Comparison of ENCODE assay signal across 8 cellular contexts in genomic region chr4:83010111-83010521, GRCh38. TPM values are rescaled to one million over a fixed set of nuclear protein-coding genes. Genes with fewer than 3 reads are reported as not detected.
DNase-seq lines count a peak whose midpoint lies in the region.

No MANE protein-coding gene starts in this region.

- CTCF ChIA-PET in activated naive CD4-positive, alpha-beta T cell treated with anti-CD3 and anti-CD28 coated beads, Interleukin-2, amount 10 ng/mL, durations not matched to agents 7 days and 5 days (lab: Charles Lee), result interaction anchor here (1.0 to 2.1 kb wide), 3 partner anchors 26 to 243 kb away, joined by 3 to 5 read pairs (median 4); no protein-coding TSS in a partner anchor

- H3K4me3 ChIP-seq in muscle layer of duodenum (ENCODE audit: low read depth in 1 of 2, low read length in 2 of 2), result peak overlapping the region; percentile 81 to 90

- peak overlapping the region; percentile 93 for H3K27ac Mint-ChIP-seq in activated naive CD4-positive, alpha-beta T cell treated with anti-CD3 and anti-CD28 coated beads, Interleukin-2, amount 10 ng/mL, durations not matched to agents 7 days and 5 days

- H3K36me3 Mint-ChIP-seq in activated naive CD4-positive, alpha-beta T cell treated with anti-CD3 and anti-CD28 coated beads, Interleukin-2, amount 10 ng/mL, durations not matched to agents 7 days and 5 days, result peaks cover 15% of the 10 kb centered on the region

- DNase-seq in activated naive CD4-positive, alpha-beta T cell treated with anti-CD3 and anti-CD28 coated beads, Interleukin-2, amount 10 ng/mL, durations not matched to agents 7 days and 5 days, result no peak
- no peak for DNase-seq in activated naive CD4-positive, alpha-beta T cell treated with Interleukin-2 at 50 U/mL for 16 hours
- peak; percentile 10 for DNase-seq in RPMI8226
- DNase-seq in dermis blood vessel endothelial cell, result peak; percentile 54
- DNase-seq in UCSD-AML1 (lab: John Stamatoyannopoulos, UW; ENCODE audit: unreplicated experiment), result no peak
- no peak for DNase-seq in effector CD4-positive, alpha-beta T cell
- no peak for DNase-seq in activated CD4-positive, alpha-beta T cell treated with anti-CD3 and anti-CD28 coated beads, Interleukin-2, amount 50 U/mL, for 4 hours

- no peaks in the 10 kb centered on the region for H3K27me3 ChIP-seq in muscle layer of duodenum (ENCODE audit: low read depth, low read length)

- peak overlapping the region; percentile 90 for H3K4me3 Mint-ChIP-seq in activated naive CD4-positive, alpha-beta T cell treated with anti-CD3 and anti-CD28 coated beads, Interleukin-2, amount 10 ng/mL, durations not matched to agents 7 days and 5 days

- H3K9me3 Mint-ChIP-seq in activated naive CD4-positive, alpha-beta T cell treated with anti-CD3 and anti-CD28 coated beads, Interleukin-2, amount 10 ng/mL, durations not matched to agents 7 days and 5 days, result no peaks in the 10 kb centered on the region

- peaks cover 15 to 25% of the 10 kb centered on the region in 2 donors for H3K4me1 ChIP-seq in muscle layer of duodenum (ENCODE audit: control insufficient read depth in 1 of 2, insufficient read depth in 2 of 2, low read length in 2 of 2)

- no peaks in the 10 kb centered on the region for H3K9me3 ChIP-seq in muscle layer of duodenum (ENCODE audit: control insufficient read depth in 1 of 2, low read length in 2 of 2)

- H3K27ac ChIP-seq in muscle layer of duodenum (ENCODE audit: low read length), result peak overlapping the region; percentile 83

- H3K4me1 Mint-ChIP-seq in activated naive CD4-positive, alpha-beta T cell treated with anti-CD3 and anti-CD28 coated beads, Interleukin-2, amount 10 ng/mL, durations not matched to agents 7 days and 5 days, result peaks cover 59% of the 10 kb centered on the region

- no peaks in the 10 kb centered on the region for H3K27me3 Mint-ChIP-seq in activated naive CD4-positive, alpha-beta T cell treated with anti-CD3 and anti-CD28 coated beads, Interleukin-2, amount 10 ng/mL, durations not matched to agents 7 days and 5 days

- H3K36me3 ChIP-seq in muscle layer of duodenum (ENCODE audit: control insufficient read depth in 1 of 2, insufficient read depth in 2 of 2, low read length in 2 of 2), result peaks cover 0 to 4% of the 10 kb centered on the region in 2 donors

RNA-seq across cellular contexts. Expression of gene LIN54, which starts 0.5 kb away (rescaled TPM):
- total RNA-seq in dermis blood vessel endothelial cell, result 10.9 and 16.9 TPM in 2 replicates

RNA-seq across cellular contexts. Expression of gene COPS4, which starts 24.9 kb away (rescaled TPM):
- 79.0 and 144 TPM in 2 replicates for total RNA-seq in dermis blood vessel endothelial cell

Comparison
In these comparisons a context has a peak if more than half of its experiments do, and no peak if none do; other contexts are left out.
1. DNase-seq: peak in RPMI8226 (single experiment) and dermis blood vessel endothelial cell (single experiment); none in activated naive CD4-positive, alpha-beta T cell treated with anti-CD3 and anti-CD28 coated beads, Interleukin-2, amount 10 ng/mL, durations not matched to agents 7 days and 5 days (single experiment), activated naive CD4-positive, alpha-beta T cell treated with Interleukin-2 at 50 U/mL for 16 hours (single experiment), UCSD-AML1 (single experiment), effector CD4-positive, alpha-beta T cell (single experiment) and activated CD4-positive, alpha-beta T cell treated with anti-CD3 and anti-CD28 coated beads, Interleukin-2, amount 50 U/mL, for 4 hours (0 of 2).